8 cellular contexts compared by ENCODE assay signal in genomic region chr15:60507596-60508424, GRCh38. TPM values are rescaled to one million over a fixed set of nuclear protein-coding genes. Genes with fewer than 3 reads are reported as not detected.
DNase-seq lines count a peak whose midpoint lies in the region; ATAC-seq, FAIRE-seq and TF ChIP-seq lines count a peak whose summit lies in the region.

No MANE protein-coding gene starts in this region.

- peaks cover 56% of the 10 kb centered on the region for H3K4me1 Mint-ChIP-seq in activated CD8-positive, alpha-beta memory T cell treated with anti-CD3 and anti-CD28 coated beads, Interleukin-2, amount 10 ng/mL, durations not matched to agents 7 days and 5 days
- peaks cover 2% of the 10 kb centered on the region; the same call in 1 of the 3 replicates for H3K4me1 Mint-ChIP-seq in GM23338

- TF ChIP-seq CTCF in GM23338 (conservative IDR thresholded peaks at IDR 0.05; ENCODE audit: low read depth in 2 of 2) (peak; percentile 95 to 99), RWPE1 (conservative IDR thresholded peaks at IDR 0.05; ENCODE audit: low read depth) (peak; percentile 98), astrocyte of the cerebellum (IDR thresholded peaks at IDR 0.05; ENCODE audit: low read depth, low read length, missing control alignments) (peak; percentile 93), hepatocyte (IDR thresholded peaks at IDR 0.05; ENCODE audit: poor library complexity) (peak; percentile 88)

- H3F3A ChIP-seq in GM23338 (replicated peaks; ENCODE audit: low read depth): no peaks in the 10 kb centered on the region

- no peaks in the 10 kb centered on the region for H3K79me2 ChIP-seq in GM23338 (replicated peaks; ENCODE audit: insufficient read depth)
- no peaks in the 10 kb centered on the region for H3K79me2 ChIP-seq in hepatocyte

- POLR2A ChIA-PET in RWPE1 (lab: Yijun Ruan, JAX; ENCODE audit: low non-redundant PET): no interaction called here

- DNase-seq in activated CD8-positive, alpha-beta memory T cell treated with anti-CD3 and anti-CD28 coated beads, Interleukin-2, amount 10 ng/mL, durations not matched to agents 7 days and 5 days: peak; percentile 74
- DNase-seq in activated CD8-positive, alpha-beta memory T cell treated with anti-CD3 and anti-CD28 coated beads, Interleukin-2, amount 50 U/mL, for 48 hours: no peak
- DNase-seq in GM23338 (ENCODE audit: low spot score) (peak; percentile 79), RWPE1 (ENCODE audit: low spot score) (peak; percentile 66), astrocyte of the cerebellum (ENCODE audit: low read depth) (peak; percentile 66), hepatocyte (ENCODE audit: low spot score) (peak; percentile 61), small intestine (peak; percentile 77)

- in situ Hi-C loops in astrocyte of the cerebellum (cut with HindIII; ENCODE audit: low sequenced_read_pairs): no loop called here

- WGBS in hepatocyte (ENCODE audit: low lambda C conversion rate, missing lambda C conversion rate): 55% methylated on average over 11 of the region's 11 CpGs
- 45 to 51% (median 49%) methylated on average over 11 of the region's 11 CpGs for WGBS in small intestine, 3 donors

- H3K9me3 Mint-ChIP-seq in activated CD8-positive, alpha-beta memory T cell treated with anti-CD3 and anti-CD28 coated beads, Interleukin-2, amount 10 ng/mL, durations not matched to agents 7 days and 5 days (ENCODE audit: low read depth): no peaks in the 10 kb centered on the region
- no peaks in the 10 kb centered on the region for H3K9me3 Mint-ChIP-seq in GM23338

- no peaks in the 10 kb centered on the region for H3K9me3 ChIP-seq in KOPT-K1 (ENCODE audit: insufficient read depth, low read length, poor library complexity, severe bottlenecking)
- no peaks in the 10 kb centered on the region for H3K9me3 ChIP-seq in hepatocyte (ENCODE audit: low read depth)
- no peaks in the 10 kb centered on the region for H3K9me3 ChIP-seq in small intestine (ENCODE audit: control insufficient read depth, low read depth)

- H3K27me3 ChIP-seq in GM23338 (ENCODE audit: insufficient read depth) (no peaks in the 10 kb centered on the region), hepatocyte (no peaks in the 10 kb centered on the region), small intestine (ENCODE audit: control insufficient read depth in 2 of 2, insufficient read depth in 2 of 2, low read length in 2 of 2) (no peaks in the 10 kb centered on the region)

- no peak for FAIRE-seq in small intestine (lab: Jason Lieb, UNC)

- H3K27ac Mint-ChIP-seq in activated CD8-positive, alpha-beta memory T cell treated with anti-CD3 and anti-CD28 coated beads, Interleukin-2, amount 10 ng/mL, durations not matched to agents 7 days and 5 days: peak overlapping the region; percentile 82
- H3K27ac Mint-ChIP-seq in GM23338: no peak overlapping the region

- no peaks in the 10 kb centered on the region for H3K4me1 ChIP-seq in GM23338 (ENCODE audit: insufficient read depth)
- no peaks in the 10 kb centered on the region for H3K4me1 ChIP-seq in hepatocyte (ENCODE audit: insufficient read depth)
- H3K4me1 ChIP-seq in small intestine (ENCODE audit: control insufficient read depth in 2 of 2, insufficient read depth in 1 of 2, low read depth in 1 of 2, low read length in 1 of 2): no peaks in the 10 kb centered on the region

- H3K4me2 ChIP-seq in GM23338 (no peak overlapping the region), hepatocyte (no peak overlapping the region)

- CTCF ChIA-PET in activated CD8-positive, alpha-beta memory T cell treated with anti-CD3 and anti-CD28 coated beads, Interleukin-2, amount 10 ng/mL, durations not matched to agents 7 days and 5 days (lab: Charles Lee): interaction anchor here (0.7 to 10.5 kb wide), 32 partner anchors 9 to 425 kb away, joined by 3 to 94 read pairs (median 5); partner anchors contain the start of gene ANXA2
- CTCF ChIA-PET in RWPE1 (lab: Yijun Ruan, JAX): interaction anchor here (0.5 to 3.1 kb wide), 10 partner anchors 12 to 425 kb away, joined by 3 to 21 read pairs (median 3); no protein-coding TSS in a partner anchor

- no peak overlapping the region for H2AFZ ChIP-seq in GM23338
- H2AFZ ChIP-seq in hepatocyte: no peak overlapping the region

- H3K4me3 ChIP-seq in GM23338 (no peak overlapping the region), astrocyte of the cerebellum (ENCODE audit: low read depth, low read length) (no peak overlapping the region), hepatocyte (no peak overlapping the region), small intestine (ENCODE audit: low read depth in 1 of 2, low read length in 2 of 2) (no peak overlapping the region)

- peak; percentile 86 for ATAC-seq in activated CD8-positive, alpha-beta memory T cell treated with anti-CD3 and anti-CD28 coated beads, Interleukin-2, amount 10 ng/mL, durations not matched to agents 7 days and 5 days
- ATAC-seq in GM23338: peak; percentile 86

- H3K27ac ChIP-seq in GM23338 (ENCODE audit: low read depth) (no peak overlapping the region), KOPT-K1 (ENCODE audit: low read depth, low read length, poor library complexity, severe bottlenecking) (peak overlapping the region; percentile 52), RWPE1 (no peak overlapping the region), hepatocyte (no peak overlapping the region), small intestine (ENCODE audit: low read depth in 1 of 2, low read length in 1 of 2) (no peak overlapping the region)

- no peaks in the 10 kb centered on the region for H3K27me3 Mint-ChIP-seq in activated CD8-positive, alpha-beta memory T cell treated with anti-CD3 and anti-CD28 coated beads, Interleukin-2, amount 10 ng/mL, durations not matched to agents 7 days and 5 days
- peaks cover 1% of the 10 kb centered on the region for H3K27me3 Mint-ChIP-seq in GM23338 (ENCODE audit: insufficient read depth, low read depth, poor library complexity)

- H3K4me3 Mint-ChIP-seq in activated CD8-positive, alpha-beta memory T cell treated with anti-CD3 and anti-CD28 coated beads, Interleukin-2, amount 10 ng/mL, durations not matched to agents 7 days and 5 days: peak overlapping the region; percentile 48
- no peak overlapping the region for H3K4me3 Mint-ChIP-seq in GM23338

- peaks cover 55% of the 10 kb centered on the region for H3K36me3 Mint-ChIP-seq in activated CD8-positive, alpha-beta memory T cell treated with anti-CD3 and anti-CD28 coated beads, Interleukin-2, amount 10 ng/mL, durations not matched to agents 7 days and 5 days
- H3K36me3 Mint-ChIP-seq in GM23338 (ENCODE audit: low read depth): no peaks in the 10 kb centered on the region; the same call in 2 of the 3 replicates

- H4K20me1 ChIP-seq in GM23338 (replicated peaks; ENCODE audit: insufficient read depth) (no peaks in the 10 kb centered on the region), hepatocyte (ENCODE audit: insufficient read depth, poor library complexity, severe bottlenecking) (no peaks in the 10 kb centered on the region)

- H3K36me3 ChIP-seq in GM23338 (ENCODE audit: insufficient read depth) (no peaks in the 10 kb centered on the region), KOPT-K1 (ENCODE audit: insufficient read depth, low read length) (peaks cover 74% of the 10 kb centered on the region), hepatocyte (replicated peaks; ENCODE audit: insufficient read depth, low read depth) (no peaks in the 10 kb centered on the region), small intestine (ENCODE audit: control insufficient read depth in 2 of 2, insufficient read depth in 2 of 2, low read length in 2 of 2) (peaks cover 0 to 3% of the 10 kb centered on the region in 2 donors)

- H3K9me2 ChIP-seq in GM23338 (ENCODE audit: insufficient read depth) (no peaks in the 10 kb centered on the region), hepatocyte (replicated peaks; ENCODE audit: insufficient read depth) (no peaks in the 10 kb centered on the region)

TF ChIP-seq in GM23338, 12 proteins besides CTCF, POLR2A, EP300 and RAD21 (continues in another document):
- no peak for TF ChIP-seq POLR2AphosphoS5 (IDR thresholded peaks at IDR 0.05; ENCODE audit: low read depth)
- TF ChIP-seq JUNB (IDR thresholded peaks at IDR 0.05; ENCODE audit: unreplicated experiment): no peak
- no peak for TF ChIP-seq EZH2 (IDR thresholded peaks at IDR 0.05; ENCODE audit: low read depth, unreplicated experiment)
- no peak for TF ChIP-seq CREB1 (CRISPR knock-in tag; IDR thresholded peaks at IDR 0.05; ENCODE audit: low read depth)
- no peak for TF ChIP-seq NANOG (IDR thresholded peaks at IDR 0.05; ENCODE audit: borderline replicate concordance)

RNA-seq across cellular contexts. Expression of gene ICE2, which starts 28.9 kb away (rescaled TPM):
- 10 to 100 TPM; 54.6 to 74.2 TPM for total RNA-seq in activated CD8-positive, alpha-beta memory T cell treated with anti-CD3 and anti-CD28 coated beads, Interleukin-2, amount 10 ng/mL, durations not matched to agents 7 days and 5 days
- total RNA-seq in GM23338 (2014; rRNA removed; shearing (Covaris generic)): 47.8 and 64.3 TPM in 2 replicates
- polyA plus RNA-seq in GM23338 (2016; fragmentation: Nextera tagmentation; extraction: Ambion mirVana) (51.3 and 64.2 TPM in 2 replicates), hepatocyte (15.8 and 16.5 TPM in 2 replicates), small intestine (10 to 100 TPM in 1 of 3 donors, 1 to 10 TPM in 2; 4.3 to 13.1 (median 6.9) TPM)
- 35.4 and 56.3 TPM in 2 replicates for total RNA-seq in hepatocyte
